ENCODE assay signal across 8 cellular contexts in genomic region chr16:23423496-23424049, GRCh38. TPM values are rescaled to one million over a fixed set of nuclear protein-coding genes. Genes with fewer than 3 reads are reported as not detected.
A peak's percentile ranks its signal among the peaks of the same experiment; 100 is the strongest.
DNase-seq lines count a peak whose midpoint lies in the region; ATAC-seq and TF ChIP-seq lines count a peak whose summit lies in the region.

No MANE protein-coding gene starts in this region.

- DNase-seq in HCEC 1CT, result peak; percentile 98
- no peak for DNase-seq in WTC11 (ENCODE audit: low spot score)
- DNase-seq in right cardiac atrium, result peak; percentile 69 to 82 (median 79)
- DNase-seq in GM20000 (ENCODE audit: low spot score), result no peak
- DNase-seq in NCI-H1436 (lab: John Stamatoyannopoulos, UW), result no peak

- H3K4me1 Mint-ChIP-seq in WTC11, result peaks cover 12% of the 10 kb centered on the region

- 34% methylated on average over 11 of the region's 11 CpGs for WGBS in right cardiac atrium

- ATAC-seq in WTC11, result peak; percentile 66
- ATAC-seq in right cardiac atrium, result peak; percentile 95 to 99
- ATAC-seq in HG03378 (IDR thresholded peaks at IDR 0.05; ENCODE audit: unreplicated experiment), result no peak
- no peak for ATAC-seq in HG03095 (IDR thresholded peaks at IDR 0.05; ENCODE audit: unreplicated experiment)

- no peaks in the 10 kb centered on the region for H3K27me3 ChIP-seq in right cardiac atrium (ENCODE audit: control insufficient read depth, insufficient read depth)
- no peaks in the 10 kb centered on the region for H3K27me3 ChIP-seq in subcutaneous abdominal adipose tissue (ENCODE audit: control insufficient read depth in 5 of 5, insufficient read depth in 4 of 5, low read length in 5 of 5)

- H3K4me1 ChIP-seq in right cardiac atrium (ENCODE audit: control insufficient read depth, insufficient read depth, low read length), result no peaks in the 10 kb centered on the region
- H3K4me1 ChIP-seq in subcutaneous abdominal adipose tissue (ENCODE audit: control insufficient read depth in 5 of 5, insufficient read depth in 5 of 5, low read length in 5 of 5), result peaks cover 0 to 16% (median 7%) of the 10 kb centered on the region in 5 donors

- no peak overlapping the region for H3K4me3 Mint-ChIP-seq in WTC11

- peaks cover 20% of the 10 kb centered on the region for H3K36me3 Mint-ChIP-seq in WTC11

- TF ChIP-seq CTCF in WTC11 (IDR thresholded peaks at IDR 0.05) (no peak), GM20000 (IDR thresholded peaks at IDR 0.05; ENCODE audit: extremely low read depth, missing control alignments) (no peak)

- peak overlapping the region; percentile 93 for H3K27ac ChIP-seq in right cardiac atrium (ENCODE audit: low read length)
- peak overlapping the region; percentile 46 for H3K27ac ChIP-seq in subcutaneous abdominal adipose tissue (ENCODE audit: low read depth, low read length)

- no peaks in the 10 kb centered on the region for H3K27me3 Mint-ChIP-seq in WTC11 (ENCODE audit: low read depth)

- peaks cover 3 to 31% (median 13%) of the 10 kb centered on the region in 5 donors for H3K36me3 ChIP-seq in subcutaneous abdominal adipose tissue (ENCODE audit: control insufficient read depth in 5 of 5, insufficient read depth in 5 of 5, low read length in 5 of 5)

- POLR2A ChIA-PET in WTC11 (lab: Charles Lee), result no interaction called here

- CTCF ChIA-PET in WTC11 (lab: Charles Lee), result interaction anchor here (1.3 to 4.2 kb wide), 2 partner anchors 12 to 128 kb away, joined by 4 to 40 read pairs; no protein-coding TSS in a partner anchor

- H3K9me3 ChIP-seq in right cardiac atrium (ENCODE audit: control insufficient read depth, low read length), result no peaks in the 10 kb centered on the region
- H3K9me3 ChIP-seq in subcutaneous abdominal adipose tissue (ENCODE audit: control insufficient read depth in 5 of 5, low read length in 5 of 5), result no peaks in the 10 kb centered on the region

- H3K9me3 Mint-ChIP-seq in WTC11, result no peaks in the 10 kb centered on the region

- peak overlapping the region in 1 of 5 donors; percentile 62 for H3K9ac ChIP-seq in subcutaneous abdominal adipose tissue (ENCODE audit: low read length in 5 of 5)

- intact Hi-C loops in right cardiac atrium (cut with DNase I), result no loop called here

- peak overlapping the region; percentile 46 for H3K27ac Mint-ChIP-seq in WTC11

- H3K4me3 ChIP-seq in right cardiac atrium (ENCODE audit: low read length), result no peak overlapping the region
- H3K4me3 ChIP-seq in subcutaneous abdominal adipose tissue (ENCODE audit: low read depth in 1 of 5, low read length in 5 of 5), result no peak overlapping the region

TF ChIP-seq in WTC11, 78 proteins besides CTCF, POLR2A, EP300 and RAD21 (continues in another document):
- TF ChIP-seq AFF4 (CRISPR knock-in tag; IDR thresholded peaks at IDR 0.05; ENCODE audit: borderline replicate concordance) (no peak), HMGXB4 (CRISPR knock-in tag; IDR thresholded peaks at IDR 0.05) (no peak), MLX (CRISPR knock-in tag; IDR thresholded peaks at IDR 0.05) (no peak), EMX1 (CRISPR knock-in tag; IDR thresholded peaks at IDR 0.05) (no peak), TEAD1 (CRISPR knock-in tag; IDR thresholded peaks at IDR 0.05) (no peak), ATF3 (CRISPR knock-in tag; conservative IDR thresholded peaks at IDR 0.05) (no peak), CBFB (CRISPR knock-in tag; IDR thresholded peaks at IDR 0.05; ENCODE audit: low read depth) (no peak), CREM (CRISPR knock-in tag; IDR thresholded peaks at IDR 0.05) (no peak), PREB (CRISPR knock-in tag; IDR thresholded peaks at IDR 0.05; ENCODE audit: borderline replicate concordance) (no peak), PRDM15 (CRISPR knock-in tag; IDR thresholded peaks at IDR 0.05) (no peak)

RNA-seq across cellular contexts. Expression of gene COG7, which starts 29.4 kb away (rescaled TPM):
- total RNA-seq in WTC11 (2021) (21.6 to 22.6 TPM (median 21.9 TPM) in 3 replicates), right cardiac atrium (10 to 100 TPM; 11.7 to 13.8 (median 13.0) TPM)
- 13.0 TPM for polyA plus RNA-seq in right cardiac atrium

Comparison
In these comparisons a context has a peak if more than half of its experiments do, and no peak if none do; other contexts are left out.
1. DNase-seq: peak in HCEC 1CT (single experiment) and right cardiac atrium (3 of 3); none in WTC11 (single experiment), GM20000 (single experiment) and NCI-H1436 (single experiment).
2. ATAC-seq: peak in WTC11 (single experiment) and right cardiac atrium (2 of 2); none in HG03378 (single experiment) and HG03095 (single experiment).